Comparison of ENCODE assay signal across 17 cellular contexts in genomic region chr9:21432640-21433425, GRCh38. TPM values are rescaled to one million over a fixed set of nuclear protein-coding genes. Genes with fewer than 3 reads are reported as not detected.
DNase-seq lines count a peak whose midpoint lies in the region; ATAC-seq, FAIRE-seq and TF ChIP-seq lines count a peak whose summit lies in the region.
"Had no signal": no experiment of that assay in that cellular context is flagged by ENCODE, and none has a peak within 500 bp of the region (broad histone marks: within the 10 kb centered on the region; RNA-seq: fewer than 3 reads in every experiment).

No MANE protein-coding gene starts in this region.

- no peak for TF ChIP-seq POLR2A in GM12892 (IDR thresholded peaks at IDR 0.05; ENCODE audit: low read depth, low read length)

- no peaks in the 10 kb centered on the region for H3K4me1 ChIP-seq in pancreas
- H3K4me1 ChIP-seq: foreskin keratinocyte, upper lobe of right lung had no signal

- no peak overlapping the region for H3K27ac Mint-ChIP-seq in effector memory CD8-positive, alpha-beta T cell
- H3K27ac Mint-ChIP-seq: natural killer cell had no signal

- whole genome bisulfite sequencing in pancreas, 2 donors: 74 to 86% methylated on average over 2 of the region's 2 CpGs

- no peaks in the 10 kb centered on the region for H3K4me1 Mint-ChIP-seq in effector memory CD8-positive, alpha-beta T cell (ENCODE audit: low read depth in 2 of 2)
- H3K4me1 Mint-ChIP-seq: natural killer cell had no signal

- peaks cover 50 to 66% of the 10 kb centered on the region in 2 donors for H3K27me3 Mint-ChIP-seq in effector memory CD8-positive, alpha-beta T cell

- ATAC-seq in GM19395 (IDR thresholded peaks at IDR 0.05; ENCODE audit: unreplicated experiment): peak; percentile 73
- peak; percentile 53 for ATAC-seq in HG02884 (IDR thresholded peaks at IDR 0.05; ENCODE audit: unreplicated experiment)
- peak; percentile 39 for ATAC-seq in HG03571 (IDR thresholded peaks at IDR 0.05; ENCODE audit: unreplicated experiment)
- no peak for ATAC-seq in pancreas
- no peak for ATAC-seq in effector memory CD8-positive, alpha-beta T cell (replicated peaks)
- ATAC-seq: foreskin keratinocyte, natural killer cell, upper lobe of right lung had no signal

- peaks cover 0 to 4% (median 0%) of the 10 kb centered on the region in 4 donors for H3K27me3 ChIP-seq in pancreas

- peak; percentile 79 for FAIRE-seq in GM12892 (lab: Jason Lieb, UNC)
- FAIRE-seq in pancreas (lab: Jason Lieb, UNC): no peak

- no peak overlapping the region for H3K27ac ChIP-seq in pancreas
- H3K27ac ChIP-seq: foreskin keratinocyte, upper lobe of right lung, VCaP had no signal

- H3K4me3 Mint-ChIP-seq in effector memory CD8-positive, alpha-beta T cell: no peak overlapping the region
- H3K4me3 Mint-ChIP-seq: natural killer cell had no signal

- no peaks in the 10 kb centered on the region for H3K36me3 ChIP-seq in pancreas
- H3K36me3 ChIP-seq: upper lobe of right lung had no signal

- no peak for TF ChIP-seq CTCF in pancreas (IDR thresholded peaks at IDR 0.05)

- intact Hi-C loops in pancreas (cut with DNase I): no loop called here

- DNase-seq in GM12892 (ENCODE audit: insufficient read length): no peak
- no peak for DNase-seq in pancreas
- DNase-seq in effector memory CD8-positive, alpha-beta T cell: no peak
- DNase-seq in central memory CD4-positive, alpha-beta T cell: no peak
- no peak for DNase-seq in occipital lobe (lab: John Stamatoyannopoulos, UW)
- DNase-seq: dermis blood vessel endothelial cell, DMS 273 treated with DMSO at 0.1 percent for 48 hours, foreskin keratinocyte, kidney glomerular epithelial cell, natural killer cell, upper lobe of right lung had no signal

- H3K9me3 Mint-ChIP-seq in effector memory CD8-positive, alpha-beta T cell: no peaks in the 10 kb centered on the region
- H3K9me3 Mint-ChIP-seq: natural killer cell had no signal

- H3K4me3 ChIP-seq in pancreas: no peak overlapping the region
- H3K4me3 ChIP-seq: smooth muscle cell, upper lobe of right lung had no signal

- no peaks in the 10 kb centered on the region for H3K36me3 Mint-ChIP-seq in effector memory CD8-positive, alpha-beta T cell (ENCODE audit: insufficient read depth)
- H3K36me3 Mint-ChIP-seq: natural killer cell had no signal

- no peaks in the 10 kb centered on the region for H3K9me3 ChIP-seq in pancreas
- H3K9me3 ChIP-seq: upper lobe of right lung had no signal

RNA-seq across cellular contexts. Expression of gene IFNA1, which starts 7.4 kb away (rescaled TPM):
- polyA plus RNA-seq in GM12892 (2012; ENCODE audit: missing spikeins): not detected
- total RNA-seq in pancreas: not detected
- polyA plus RNA-seq in pancreas: not detected
- not detected for total RNA-seq in occipital lobe
- total RNA-seq: dermis blood vessel endothelial cell, foreskin keratinocyte, LHCN-M2, natural killer cell, smooth muscle cell, upper lobe of right lung had no signal
- polyA plus RNA-seq: foreskin keratinocyte, smooth muscle cell had no signal

RNA-seq across cellular contexts. Expression of gene IFNA8, which starts 23.9 kb away (rescaled TPM):
- polyA plus RNA-seq in GM12892 (2012; ENCODE audit: missing spikeins): not detected
- not detected for total RNA-seq in pancreas
- not detected for polyA plus RNA-seq in pancreas
- not detected for total RNA-seq in occipital lobe
- total RNA-seq: dermis blood vessel endothelial cell, foreskin keratinocyte, LHCN-M2, natural killer cell, smooth muscle cell, upper lobe of right lung had no signal
- polyA plus RNA-seq: foreskin keratinocyte, smooth muscle cell had no signal

RNA-seq across cellular contexts. Expression of gene IFNA2, which starts 47.6 kb away (rescaled TPM):
- polyA plus RNA-seq in GM12892 (2012; ENCODE audit: missing spikeins): 0.23 TPM
- total RNA-seq in pancreas (not detected), occipital lobe (not detected)
- polyA plus RNA-seq in pancreas: not detected
- total RNA-seq: dermis blood vessel endothelial cell, foreskin keratinocyte, LHCN-M2, natural killer cell, smooth muscle cell, upper lobe of right lung had no signal
- polyA plus RNA-seq: foreskin keratinocyte, smooth muscle cell had no signal

RNA-seq across cellular contexts. Expression of gene IFNE, which starts 49.3 kb away (rescaled TPM):
- not detected for polyA plus RNA-seq in GM12892 (2012; ENCODE audit: missing spikeins)
- total RNA-seq in pancreas: not detected
- under 1 TPM in 1 of 2 donors, not detected in 1; 0.12 TPM for polyA plus RNA-seq in pancreas
- total RNA-seq in occipital lobe: not detected
- total RNA-seq: natural killer cell, upper lobe of right lung had no signal
- polyA plus RNA-seq: smooth muscle cell had no signal

Comparison
In these comparisons a context has a peak if more than half of its experiments do, and no peak if none do; other contexts are left out.
1. ATAC-seq: peak in GM19395 (single experiment), HG02884 (single experiment) and HG03571 (single experiment); none in pancreas (0 of 4) and effector memory CD8-positive, alpha-beta T cell (single experiment).